ENCODE assay signal across 14 cellular contexts in genomic region chr9:123863164-123863855, GRCh38.
DNase-seq lines count a peak whose midpoint lies in the region; ATAC-seq and TF ChIP-seq lines count a peak whose summit lies in the region.
"Had no signal": no experiment of that assay in that cellular context is flagged by ENCODE, and none has a peak within 500 bp of the region (broad histone marks: within the 10 kb centered on the region; RNA-seq: fewer than 3 reads in every experiment).

No MANE protein-coding gene starts in this region.

- H3K27me3 ChIP-seq in gastrocnemius medialis (no peaks in the 10 kb centered on the region), brain microvascular endothelial cell (replicated peaks) (no peaks in the 10 kb centered on the region)

- CTCF ChIA-PET in HEK293 (lab: Yijun Ruan, JAX) = interaction anchor here (0.6 to 2.2 kb wide), 4 partner anchors 9 to 178 kb away, joined by 3 to 7 read pairs (median 4); no protein-coding TSS in a partner anchor

- no peak for TF ChIP-seq POLR2A in gastrocnemius medialis (IDR thresholded peaks at IDR 0.05)

- intact Hi-C loops in gastrocnemius medialis (cut with DNase I; ENCODE audit: low total_unique reads) = no loop called here

- in situ Hi-C loops in gastrocnemius medialis (cut with MboI; ENCODE audit: low sequenced_read_pairs in 4 of 4) = no loop called here
- in situ Hi-C loops in brain microvascular endothelial cell (cut with HindIII; ENCODE audit: low pct_ligation_motif_present, low sequenced_read_pairs) = no loop called here

- H3K36me3 ChIP-seq in HEK293 (ENCODE audit: control insufficient read depth in 2 of 2, insufficient read depth in 1 of 2, low read length in 2 of 2) (no peaks in the 10 kb centered on the region), gastrocnemius medialis (no peaks in the 10 kb centered on the region), brain microvascular endothelial cell (replicated peaks) (no peaks in the 10 kb centered on the region)

- no peaks in the 10 kb centered on the region for H3K9me3 ChIP-seq in HEK293 (ENCODE audit: control insufficient read depth, insufficient read depth, low read depth, low read length)
- H3K9me3 ChIP-seq in gastrocnemius medialis = no peaks in the 10 kb centered on the region

- ATAC-seq in gastrocnemius medialis (peak; percentile 33 to 42), HG03378 (IDR thresholded peaks at IDR 0.05; ENCODE audit: unreplicated experiment) (no peak)
- ATAC-seq: stimulated activated naive B cell treated with anti-CD40 and anti-IgM and Interleukin-4, amounts not matched to agents 10 μg/mL and 1 μg/mL and 100 μg/mL, for 72 hours had no signal

- no peak for TF ChIP-seq CTCF in HEK293 (tag by site-specific recombination; IDR thresholded peaks at IDR 0.05)
- no peak for TF ChIP-seq CTCF in cardiac fibroblast (IDR thresholded peaks at IDR 0.05; ENCODE audit: low read depth, low read length)
- TF ChIP-seq CTCF in gastrocnemius medialis (IDR thresholded peaks at IDR 0.05 in 4 of 5, conservative IDR thresholded peaks at IDR 0.05 in 1 of 5) = no peak
- no peak for TF ChIP-seq CTCF in brain microvascular endothelial cell (IDR thresholded peaks at IDR 0.05; ENCODE audit: low read depth, low read length, missing control alignments)

- H3K27ac ChIP-seq in HEK293 (ENCODE audit: extremely low read depth, low read depth, low read length) = no peak overlapping the region
- H3K27ac ChIP-seq in gastrocnemius medialis = no peak overlapping the region
- no peak overlapping the region for H3K27ac ChIP-seq in brain microvascular endothelial cell
- H3K27ac ChIP-seq: PC-9, skin epidermis had no signal

- H3K4me3 ChIP-seq in HEK293 (ENCODE audit: low read depth, low read length) = no peak overlapping the region
- no peak overlapping the region for H3K4me3 ChIP-seq in cardiac fibroblast (replicated peaks in 1 of 2; ENCODE audit: low read depth in 2 of 2, low read length in 2 of 2)
- no peak overlapping the region for H3K4me3 ChIP-seq in gastrocnemius medialis
- no peak overlapping the region for H3K4me3 ChIP-seq in brain microvascular endothelial cell (ENCODE audit: low read depth, low read length)
- H3K4me3 ChIP-seq: PC-9, skin epidermis had no signal

- DNase-seq in cardiac fibroblast (ENCODE audit: low read depth in 2 of 2) (peak; percentile 69 to 87), iPS DF 19.7 (ENCODE audit: low read depth, low spot score) (peak; percentile 75), gastrocnemius medialis (no peak), RPMI8226 (no peak), LoVo (ENCODE audit: low spot score) (no peak), brain microvascular endothelial cell (no peak)
- DNase-seq: activated B cell treated with CpG ODN at 0.5 μM for 24 hours; NCI-H1417 treated with DMSO at 0.1 percent for 48 hours; NCI-H446 treated with DMSO at 0.1 percent for 48 hours; PC-9; stimulated activated naive B cell treated with anti-CD40 and anti-IgM and Interleukin-4, amounts not matched to agents 10 μg/mL and 1 μg/mL and 100 μg/mL, for 72 hours had no signal

- H3K4me1 ChIP-seq in HEK293 (ENCODE audit: control insufficient read depth, insufficient read depth, low read length) (peaks cover 7% of the 10 kb centered on the region), gastrocnemius medialis (peaks cover 14 to 31% of the 10 kb centered on the region in 2 donors)

- POLR2A ChIA-PET in HEK293 (lab: Yijun Ruan, JAX) = no interaction called here

TF ChIP-seq in HEK293, 187 proteins besides CTCF, POLR2A, EP300 and RAD21 (continues in another document):
- TF ChIP-seq ZSCAN23 (tag by site-specific recombination; IDR thresholded peaks at IDR 0.05) (no peak), ZSCAN18 (tag by site-specific recombination; IDR thresholded peaks at IDR 0.05) (no peak), ZNF626 (tag by site-specific recombination; IDR thresholded peaks at IDR 0.05) (no peak), ZNF19 (tag by site-specific recombination; IDR thresholded peaks at IDR 0.05; ENCODE audit: low read depth) (no peak), ZNF18 (tag by site-specific recombination; IDR thresholded peaks at IDR 0.05) (no peak), ZNF248 (tag by site-specific recombination; IDR thresholded peaks at IDR 0.05) (no peak), BCL11B (tag by site-specific recombination; IDR thresholded peaks at IDR 0.05; ENCODE audit: low read depth) (no peak), BCL6B (tag by site-specific recombination; IDR thresholded peaks at IDR 0.05) (no peak), ZNF518A (tag by site-specific recombination; conservative IDR thresholded peaks at IDR 0.05; ENCODE audit: low read depth) (no peak), ZBTB48 (tag by site-specific recombination; IDR thresholded peaks at IDR 0.05) (peak; percentile 55; the same call in 1 of the 2 replicates), ZNF354C (tag by site-specific recombination; IDR thresholded peaks at IDR 0.05; ENCODE audit: borderline replicate concordance, low read depth) (no peak), MZF1 (tag by site-specific recombination; IDR thresholded peaks at IDR 0.05; ENCODE audit: borderline replicate concordance) (no peak)

Comparison
In these comparisons a context has a peak if more than half of its experiments do, and no peak if none do; other contexts are left out.
1. DNase-seq: peak in cardiac fibroblast (2 of 2) and iPS DF 19.7 (single experiment); none in gastrocnemius medialis (0 of 2), RPMI8226 (single experiment), LoVo (single experiment) and brain microvascular endothelial cell (single experiment).